Comparison of ENCODE assay signal across 33 cellular contexts in genomic region chr4:182994171-182994570, GRCh38.
DNase-seq lines count a peak whose midpoint lies in the region; ATAC-seq, FAIRE-seq and TF ChIP-seq lines count a peak whose summit lies in the region.
"Had no signal": no experiment of that assay in that cellular context is flagged by ENCODE, and none has a peak within 500 bp of the region (broad histone marks: within the 10 kb centered on the region; RNA-seq: fewer than 3 reads in every experiment).

No MANE protein-coding gene starts in this region.

- H3K27me3 ChIP-seq in HepG2 (ENCODE audit: control insufficient read depth in 1 of 2, insufficient read depth in 2 of 2, low read length in 2 of 2) (peaks cover 0 to 8% of the 10 kb centered on the region in 2 experiments; a peak in 2 of 5 replicates), right lobe of liver (no peaks in the 10 kb centered on the region), K562 (ENCODE audit: control insufficient read depth in 2 of 2, insufficient read depth in 2 of 2, low read length in 2 of 2) (no peaks in the 10 kb centered on the region)
- H3K27me3 ChIP-seq: BE2C; BLaER1; BLaER1 treated with 17β-estradiol and CSF1 and Interleukin-3, amounts not matched to agents 10 nM and 100 nM had no signal

- no peak for TF ChIP-seq CTCF in HepG2 (CRISPR knock-in tag; IDR thresholded peaks at IDR 0.05)
- no peak for TF ChIP-seq CTCF in right lobe of liver (IDR thresholded peaks at IDR 0.05)
- no peak for TF ChIP-seq CTCF in K562 (IDR thresholded peaks at IDR 0.05 in 2 of 3, conservative IDR thresholded peaks at IDR 0.05 in 1 of 3; ENCODE audit: insufficient read depth in 2 of 3, low read depth in 1 of 3, low read length in 3 of 3)

- H3K27ac ChIP-seq in HepG2 (ENCODE audit: extremely low read length, insufficient read depth, low read length) (no peak overlapping the region), right lobe of liver (no peak overlapping the region), K562 (ENCODE audit: extremely low read depth, low read depth, low read length) (no peak overlapping the region)
- H3K27ac ChIP-seq: 22Rv1; A549; BLaER1; BLaER1 treated with 17β-estradiol and CSF1 and Interleukin-3, amounts not matched to agents 10 nM and 100 nM; C4-2B had no signal

- in situ Hi-C loops in HepG2 (cut with HindIII; ENCODE audit: extremely low pct_ligation_motif_present, low pct_unique_long_range_greater_than_20kb) (no loop called here), K562 (cut with MboI) (no loop called here)

- FAIRE-seq in HepG2 (lab: Jason Lieb, UNC): no peak
- no peak for FAIRE-seq in K562 (lab: Jason Lieb, UNC)
- FAIRE-seq in urothelium cell line (lab: Jason Lieb, UNC): no peak
- FAIRE-seq: A204.1, A549, D721Med had no signal

- no peak overlapping the region for H3K4me2 ChIP-seq in HepG2 (ENCODE audit: low read depth, low read length)
- H3K4me2 ChIP-seq in K562 (ENCODE audit: insufficient read depth, low read length): no peak overlapping the region
- H3K4me2 ChIP-seq: A549; BLaER1; BLaER1 treated with 17β-estradiol and CSF1 and Interleukin-3, amounts not matched to agents 10 nM and 100 nM had no signal

- CTCF ChIA-PET in HepG2 (lab: Yijun Ruan, JAX; ENCODE audit: low intra/inter-chr PET ratio, low total read pairs) (no interaction called here), K562 (lab: Yijun Ruan, JAX; ENCODE audit: low intra/inter-chr PET ratio) (no interaction called here)

- POLR2A ChIA-PET in HepG2 (lab: Yijun Ruan, JAX) (no interaction called here), K562 (lab: Yijun Ruan, JAX) (interaction anchor here (1.4 kb wide), 1 partner anchor 19 kb away, joined by 3 read pairs; no protein-coding TSS in a partner anchor)

- DNase-seq in HepG2 (ENCODE audit: low spot score) (no peak), right lobe of liver (no peak), OCI-M1 (lab: John Stamatoyannopoulos, UW) (peak; percentile 15), K562 (ENCODE audit: extremely low read depth in 1 of 4, low spot score in 3 of 4) (no peak), urothelium cell line (ENCODE audit: low spot score) (no peak)
- DNase-seq: 8988T; ACHN; AML-193; BE2C; C1 segment of cervical spinal cord; Caco-2; Calu3; CD4-positive, alpha-beta memory T cell; CD4-positive, alpha-beta T cell; CD4-positive, CD25-positive, alpha-beta regulatory T cell; CD8-positive, alpha-beta memory T cell; CD8-positive, alpha-beta T cell; COR-L47; DMS 273 treated with DMSO at 0.1 percent for 48 hours; DMS153; DMS53; DMS79; DMS79 treated with DMSO at 0.1 percent for 48 hours; DND-41; EL had no signal

- H4K20me1 ChIP-seq in HepG2 (ENCODE audit: insufficient read depth, low read length): no peaks in the 10 kb centered on the region
- no peaks in the 10 kb centered on the region for H4K20me1 ChIP-seq in K562 (replicated peaks; ENCODE audit: control insufficient read depth, insufficient read depth, low read length)
- H4K20me1 ChIP-seq: BLaER1; BLaER1 treated with 17β-estradiol and CSF1 and Interleukin-3, amounts not matched to agents 10 nM and 100 nM had no signal

- intact Hi-C loops in HepG2 (cut with micrococcal nuclease; ENCODE audit: unreplicated experiment): no loop called here
- intact Hi-C loops in right lobe of liver (cut with DNase I): no loop called here
- intact Hi-C loops in K562 (cut with micrococcal nuclease): no loop called here

- WGBS in HepG2 (ENCODE audit: low lambda C conversion rate): 0% methylated on average over 1 of the region's 1 CpG
- WGBS in right lobe of liver (ENCODE audit: insufficient coverage, low coverage, low lambda C conversion rate, missing lambda C conversion rate): 73% methylated on average over 1 of the region's 1 CpG
- WGBS in K562 (ENCODE audit: insufficient coverage, low coverage, missing lambda C conversion rate): 25% methylated on average over 1 of the region's 1 CpG

- BruUV-seq in HepG2 (replicated peaks; lab: Mats Ljungman, UMichigan) (no TSS peak), K562 (replicated peaks; lab: Mats Ljungman, UMichigan) (no TSS peak)

- no peak for TF ChIP-seq EP300 in HepG2 (IDR thresholded peaks at IDR 0.05; ENCODE audit: low read depth in 2 of 2, low read length in 2 of 2)
- no peak for TF ChIP-seq EP300 in HepG2 (CRISPR knock-in tag; IDR thresholded peaks at IDR 0.05; ENCODE audit: borderline replicate concordance)
- no peak for TF ChIP-seq EP300 in K562 (IDR thresholded peaks at IDR 0.05; ENCODE audit: low read length)

- no peak overlapping the region for H3K9ac ChIP-seq in HepG2 (ENCODE audit: insufficient read depth, low read depth, low read length)
- H3K9ac ChIP-seq in K562 (ENCODE audit: insufficient read depth in 1 of 2, low read depth in 2 of 2, low read length in 2 of 2): no peak overlapping the region
- H3K9ac ChIP-seq: BLaER1; BLaER1 treated with 17β-estradiol and CSF1 and Interleukin-3, amounts not matched to agents 10 nM and 100 nM had no signal

- ATAC-seq in HepG2 (no peak), right lobe of liver (no peak), K562 (no peak), HG02798 (IDR thresholded peaks at IDR 0.05; ENCODE audit: poor library complexity, unreplicated experiment) (no peak)
- ATAC-seq: A549; CD8-positive, alpha-beta T cell had no signal

- TF ChIP-seq POLR2A in HepG2 (IDR thresholded peaks at IDR 0.05; ENCODE audit: insufficient read depth in 1 of 2, low read depth in 2 of 2, low read length in 2 of 2) (no peak), right lobe of liver (IDR thresholded peaks at IDR 0.05) (no peak), K562 (conservative IDR thresholded peaks at IDR 0.05) (no peak)

- H2AFZ ChIP-seq in HepG2 (ENCODE audit: low read length): no peak overlapping the region
- H2AFZ ChIP-seq in K562 (ENCODE audit: low read depth, low read length): no peak overlapping the region

- no peaks in the 10 kb centered on the region for H3K9me1 ChIP-seq in K562 (ENCODE audit: control insufficient read depth, insufficient read depth, low read length)

- H3K36me3 ChIP-seq in HepG2 (replicated peaks in 1 of 2; ENCODE audit: control insufficient read depth in 1 of 2, insufficient read depth in 2 of 2, low read length in 2 of 2) (no peaks in the 10 kb centered on the region), right lobe of liver (no peaks in the 10 kb centered on the region), K562 (ENCODE audit: control insufficient read depth, insufficient read depth, low read length) (no peaks in the 10 kb centered on the region)
- H3K36me3 ChIP-seq: BE2C; BLaER1; BLaER1 treated with 17β-estradiol and CSF1 and Interleukin-3, amounts not matched to agents 10 nM and 100 nM had no signal

- H3K4me3 ChIP-seq in HepG2 (replicated peaks in 1 of 3; ENCODE audit: insufficient read depth in 1 of 3, low read depth in 2 of 3, low read length in 3 of 3) (no peak overlapping the region), right lobe of liver (no peak overlapping the region), K562 (no peak overlapping the region)
- H3K4me3 ChIP-seq: A549; BLaER1; BLaER1 treated with 17β-estradiol and CSF1 and Interleukin-3, amounts not matched to agents 10 nM and 100 nM had no signal

- H3K79me2 ChIP-seq in HepG2 (ENCODE audit: insufficient read depth, low read length) (no peaks in the 10 kb centered on the region), K562 (ENCODE audit: control insufficient read depth, insufficient read depth, low read length) (no peaks in the 10 kb centered on the region)

- TF ChIP-seq RAD21 in HepG2 (CRISPR knock-in tag; IDR thresholded peaks at IDR 0.05): no peak
- no peak for TF ChIP-seq RAD21 in K562 (CRISPR knock-in tag; conservative IDR thresholded peaks at IDR 0.05 in 1 of 2, IDR thresholded peaks at IDR 0.05 in 1 of 2)

- H3K9me3 ChIP-seq in HepG2 (ENCODE audit: low read length) (peaks cover 4% of the 10 kb centered on the region; the same call in 1 of the 2 replicates), right lobe of liver (peaks cover 0 to 4% (median 0%) of the 10 kb centered on the region in 4 donors), K562 (replicated peaks; ENCODE audit: control insufficient read depth, insufficient read depth, low read depth, low read length) (peaks cover 2% of the 10 kb centered on the region; the same call in 1 of the 2 replicates)
- H3K9me3 ChIP-seq: A549, BE2C, Caco-2 had no signal

- H3K4me1 ChIP-seq in HepG2 (ENCODE audit: insufficient read depth, low read length) (no peaks in the 10 kb centered on the region), right lobe of liver (no peaks in the 10 kb centered on the region), K562 (replicated peaks in 1 of 2; ENCODE audit: control insufficient read depth in 2 of 2, insufficient read depth in 2 of 2, low read length in 2 of 2) (no peaks in the 10 kb centered on the region)
- H3K4me1 ChIP-seq: A549; BE2C; BLaER1; BLaER1 treated with 17β-estradiol and CSF1 and Interleukin-3, amounts not matched to agents 10 nM and 100 nM; Caco-2 had no signal

TF ChIP-seq in HepG2, 621 proteins besides CTCF, POLR2A, EP300 and RAD21 (continues in another document):
- TF ChIP-seq, protein P1, sequence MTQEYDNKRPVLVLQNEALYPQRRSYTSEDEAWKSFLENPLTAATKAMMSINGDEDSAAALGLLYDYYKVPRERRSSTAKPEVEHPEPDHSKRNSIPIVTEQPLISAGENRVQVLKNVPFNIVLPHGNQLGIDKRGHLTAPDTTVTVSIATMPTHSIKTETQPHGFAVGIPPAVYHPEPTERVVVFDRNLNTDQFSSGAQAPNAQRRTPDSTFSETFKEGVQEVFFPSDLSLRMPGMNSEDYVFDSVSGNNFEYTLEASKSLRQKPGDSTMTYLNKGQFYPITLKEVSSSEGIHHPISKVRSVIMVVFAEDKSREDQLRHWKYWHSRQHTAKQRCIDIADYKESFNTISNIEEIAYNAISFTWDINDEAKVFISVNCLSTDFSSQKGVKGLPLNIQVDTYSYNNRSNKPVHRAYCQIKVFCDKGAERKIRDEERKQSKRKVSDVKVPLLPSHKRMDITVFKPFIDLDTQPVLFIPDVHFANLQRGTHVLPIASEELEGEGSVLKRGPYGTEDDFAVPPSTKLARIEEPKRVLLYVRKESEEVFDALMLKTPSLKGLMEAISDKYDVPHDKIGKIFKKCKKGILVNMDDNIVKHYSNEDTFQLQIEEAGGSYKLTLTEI (CRISPR knock-in tag; conservative IDR thresholded peaks at IDR 0.05): no peak
- no peak for TF ChIP-seq BRD4 (CRISPR knock-in tag; IDR thresholded peaks at IDR 0.05)

TF ChIP-seq in K562, 482 proteins besides CTCF, POLR2A, EP300 and RAD21 (continues in another document):
- TF ChIP-seq CBX3 (IDR thresholded peaks at IDR 0.05; ENCODE audit: borderline replicate concordance in 1 of 2, low read length in 2 of 2) (peak in 1 of 2 experiments; percentile 61; a peak in 1 of 3 replicates), CBX5 (IDR thresholded peaks at IDR 0.05; ENCODE audit: borderline replicate concordance, low read depth) (peak; percentile 54; the same call in 1 of the 2 replicates), E2F6 (IDR thresholded peaks at IDR 0.05; ENCODE audit: borderline replicate concordance in 1 of 2, extremely low read depth in 1 of 2, insufficient read depth in 1 of 2, insufficient read length in 1 of 2, low read depth in 1 of 2, low read length in 1 of 2, poor library complexity in 1 of 2, severe bottlenecking in 1 of 2) (no peak)

Comparison
In these comparisons a context has a peak if more than half of its experiments do, and no peak if none do; other contexts are left out.
1. Of the 241 proteins assayed by ChIP-seq in both HepG2 and K562: peak only in HepG2: none; only in K562: CBX5 and ZNF766; in both: none; in neither: 239.